20 cellular contexts compared by ENCODE assay signal in the genomic region with DNA sequence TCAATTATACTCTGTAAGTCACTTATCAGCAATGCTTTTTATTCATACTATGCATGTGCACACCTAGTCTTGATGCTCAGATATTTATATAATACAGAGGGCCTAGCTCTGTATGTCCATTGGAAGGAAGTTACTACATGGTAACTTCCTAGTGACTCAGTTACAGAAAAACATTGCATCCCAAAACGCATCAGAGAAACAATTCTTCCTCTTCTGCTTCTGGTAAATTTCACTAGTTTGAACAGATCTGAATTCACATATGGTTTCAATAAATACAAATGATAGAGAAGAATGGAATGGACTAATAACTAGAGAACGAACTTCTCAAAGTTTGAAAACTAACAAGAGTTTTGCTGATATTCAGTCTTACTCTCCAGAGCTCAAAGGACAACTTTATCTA.
DNase-seq lines count a peak whose midpoint lies in the region; FAIRE-seq and TF ChIP-seq lines count a peak whose summit lies in the region.
"Had no signal": no experiment of that assay in that cellular context is flagged by ENCODE, and none has a peak within 500 bp of the region (broad histone marks: within the 10 kb centered on the region; RNA-seq: fewer than 3 reads in every experiment).

No MANE protein-coding gene starts in this region.

- H3K27me3 ChIP-seq in HAP-1 (ENCODE audit: low read depth) = no peaks in the 10 kb centered on the region
- H3K27me3 ChIP-seq: BLaER1 treated with 17β-estradiol and CSF1 and Interleukin-3, amounts not matched to agents 10 nM and 100 nM had no signal

- H3K4me3 Mint-ChIP-seq in mesothelial cell of epicardium = no peak overlapping the region
- no peak overlapping the region for H3K4me3 Mint-ChIP-seq in activated CD4-positive, alpha-beta T cell treated with anti-CD3 and anti-CD28 coated beads, Interleukin-2, amount 10 ng/mL, durations not matched to agents 24 days and 14 days
- H3K4me3 Mint-ChIP-seq: B cell; CD8-positive, alpha-beta memory T cell had no signal

- H3K36me3 Mint-ChIP-seq in mesothelial cell of epicardium = no peaks in the 10 kb centered on the region
- no peaks in the 10 kb centered on the region for H3K36me3 Mint-ChIP-seq in activated CD4-positive, alpha-beta T cell treated with anti-CD3 and anti-CD28 coated beads, Interleukin-2, amount 10 ng/mL, durations not matched to agents 24 days and 14 days (ENCODE audit: low read depth)
- H3K36me3 Mint-ChIP-seq: CD8-positive, alpha-beta memory T cell had no signal

- H3K9ac ChIP-seq in SK-N-MC (ENCODE audit: insufficient read length) = no peak overlapping the region
- H3K9ac ChIP-seq: BLaER1 treated with 17β-estradiol and CSF1 and Interleukin-3, amounts not matched to agents 10 nM and 100 nM; GM23248 had no signal

- H3K9me3 ChIP-seq in SK-N-MC (ENCODE audit: low read depth, low read length) (no peaks in the 10 kb centered on the region), HAP-1 (no peaks in the 10 kb centered on the region)
- H3K9me3 ChIP-seq: BLaER1 treated with 17β-estradiol and CSF1 and Interleukin-3, amounts not matched to agents 10 nM and 100 nM had no signal

- intact Hi-C loops in activated CD4-positive, alpha-beta T cell treated with anti-CD3 and anti-CD28 coated beads, Interleukin-2, amount 10 ng/mL, durations not matched to agents 24 days and 14 days (cut with micrococcal nuclease) = no loop called here

- H3K4me3 ChIP-seq in SK-N-MC (peak overlapping the region; percentile 50), fibroblast of the aortic adventitia (ENCODE audit: low read depth, low read length) (no peak overlapping the region), HAP-1 (no peak overlapping the region)
- H3K4me3 ChIP-seq: BLaER1 treated with 17β-estradiol and CSF1 and Interleukin-3, amounts not matched to agents 10 nM and 100 nM; GM23248 had no signal

- no peaks in the 10 kb centered on the region for H3K27me3 Mint-ChIP-seq in mesothelial cell of epicardium (ENCODE audit: low read depth)
- no peaks in the 10 kb centered on the region for H3K27me3 Mint-ChIP-seq in activated CD4-positive, alpha-beta T cell treated with anti-CD3 and anti-CD28 coated beads, Interleukin-2, amount 10 ng/mL, durations not matched to agents 24 days and 14 days
- H3K27me3 Mint-ChIP-seq: B cell; CD8-positive, alpha-beta memory T cell had no signal

- H3K4me1 ChIP-seq in HAP-1 = no peaks in the 10 kb centered on the region

- FAIRE-seq in endometrium (lab: Jason Lieb, UNC) = peak; percentile 12
- FAIRE-seq: GM12892, GM18507 had no signal

- peak overlapping the region; percentile 14 for H3K27ac Mint-ChIP-seq in mesothelial cell of epicardium
- no peak overlapping the region for H3K27ac Mint-ChIP-seq in activated CD4-positive, alpha-beta T cell treated with anti-CD3 and anti-CD28 coated beads, Interleukin-2, amount 10 ng/mL, durations not matched to agents 24 days and 14 days
- H3K27ac Mint-ChIP-seq: B cell; CD8-positive, alpha-beta memory T cell had no signal

- H3K9me3 Mint-ChIP-seq in mesothelial cell of epicardium = no peaks in the 10 kb centered on the region
- no peaks in the 10 kb centered on the region for H3K9me3 Mint-ChIP-seq in activated CD4-positive, alpha-beta T cell treated with anti-CD3 and anti-CD28 coated beads, Interleukin-2, amount 10 ng/mL, durations not matched to agents 24 days and 14 days

- DNase-seq in SK-N-MC (ENCODE audit: low read depth, low spot score) = no peak
- peak; percentile 18 for DNase-seq in fibroblast of the aortic adventitia (ENCODE audit: low read depth)
- DNase-seq in mesothelial cell of epicardium (ENCODE audit: low spot score in 2 of 2, unreplicated experiment in 2 of 2) = no peak
- no peak for DNase-seq in HAP-1 (ENCODE audit: low spot score in 2 of 2)
- DNase-seq in activated CD4-positive, alpha-beta T cell treated with anti-CD3 and anti-CD28 coated beads, Interleukin-2, amount 10 ng/mL, durations not matched to agents 24 days and 14 days = no peak
- DNase-seq in cerebellum (ENCODE audit: low spot score) = no peak
- DNase-seq: 8988T; CD8-positive, alpha-beta memory T cell; DMS 273 treated with DMSO at 0.1 percent for 48 hours; DMS53; DND-41; EL; GM23248; HCEC 1CT had no signal

- TF ChIP-seq CTCF in fibroblast of the aortic adventitia (IDR thresholded peaks at IDR 0.05; ENCODE audit: insufficient read depth, low read length) (no peak), mesothelial cell of epicardium (IDR thresholded peaks at IDR 0.05; ENCODE audit: unreplicated experiment) (no peak)

- in situ Hi-C loops in HAP-1 (cut with MboI; ENCODE audit: low sequenced_read_pairs) = no loop called here

- H3K36me3 ChIP-seq in SK-N-MC (ENCODE audit: insufficient read depth, low read length) (no peaks in the 10 kb centered on the region), HAP-1 (replicated peaks) (no peaks in the 10 kb centered on the region)
- H3K36me3 ChIP-seq: BLaER1 treated with 17β-estradiol and CSF1 and Interleukin-3, amounts not matched to agents 10 nM and 100 nM had no signal

- peak overlapping the region; percentile 57 for H3K27ac ChIP-seq in SK-N-MC
- H3K27ac ChIP-seq: BLaER1 treated with 17β-estradiol and CSF1 and Interleukin-3, amounts not matched to agents 10 nM and 100 nM; GM23248; HL-60 had no signal

- H3K4me1 Mint-ChIP-seq in mesothelial cell of epicardium = peaks cover 11% of the 10 kb centered on the region
- no peaks in the 10 kb centered on the region for H3K4me1 Mint-ChIP-seq in activated CD4-positive, alpha-beta T cell treated with anti-CD3 and anti-CD28 coated beads, Interleukin-2, amount 10 ng/mL, durations not matched to agents 24 days and 14 days
- H3K4me1 Mint-ChIP-seq: B cell; CD8-positive, alpha-beta memory T cell had no signal
